1 cellular context compared by ENCODE assay signal in the genomic region with DNA sequence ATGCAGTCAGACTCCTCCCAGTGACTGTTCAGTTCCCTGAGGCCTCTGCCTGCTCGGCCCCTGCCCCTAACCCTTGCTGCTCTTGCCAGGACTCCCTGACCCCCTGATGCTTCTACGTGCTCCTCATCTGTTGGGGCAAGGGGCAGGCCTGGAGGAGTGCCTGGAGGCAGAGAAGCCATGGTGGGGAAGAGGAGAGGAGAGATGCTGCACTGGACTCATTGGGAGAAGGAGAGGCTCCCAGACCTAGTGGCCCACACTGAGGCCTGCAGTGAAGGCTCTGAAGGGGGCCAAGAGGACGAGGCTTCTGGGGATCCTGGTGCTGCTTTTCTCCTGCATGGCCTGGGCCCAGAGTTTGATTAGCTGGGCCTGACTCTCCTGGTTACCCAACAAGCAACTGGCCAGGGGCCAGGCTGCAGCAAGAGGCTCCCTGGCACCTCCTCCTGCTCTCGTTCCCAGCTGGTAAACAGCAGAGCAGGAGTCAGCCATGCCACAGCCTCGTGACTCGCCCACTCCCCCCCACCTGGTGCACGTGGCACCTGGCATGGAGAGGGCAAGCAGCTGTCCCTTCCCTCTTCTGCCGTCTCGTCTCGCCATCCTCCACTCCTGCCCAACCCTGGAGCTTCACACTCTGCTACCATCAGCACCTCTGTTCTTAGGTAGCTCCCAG.
TF ChIP-seq lines count a peak whose summit lies in the region.

No MANE protein-coding gene starts in this region.

TF ChIP-seq in Ishikawa, 13 proteins besides CTCF, POLR2A, EP300 and RAD21 (continued from another document):
- TF ChIP-seq, protein P1, sequence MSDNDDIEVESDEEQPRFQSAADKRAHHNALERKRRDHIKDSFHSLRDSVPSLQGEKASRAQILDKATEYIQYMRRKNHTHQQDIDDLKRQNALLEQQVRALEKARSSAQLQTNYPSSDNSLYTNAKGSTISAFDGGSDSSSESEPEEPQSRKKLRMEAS (IDR thresholded peaks at IDR 0.05), result peak; percentile 98
- TF ChIP-seq ZBTB7A (IDR thresholded peaks at IDR 0.05; ENCODE audit: low read depth) (no peak), TCF12 (IDR thresholded peaks at IDR 0.05; ENCODE audit: low read depth) (0 out of 2 replicates have a peak, but pooled peaks have one; percentile 40)
